Comparison of ENCODE assay signal across 29 cellular contexts in genomic region chr11:106507645-106508306, GRCh38.
"Had no signal": no experiment of that assay in that cellular context is flagged by ENCODE, and none has a peak within 500 bp of the region (broad histone marks: within the 10 kb centered on the region; RNA-seq: fewer than 3 reads in every experiment).

No MANE protein-coding gene starts in this region.

- H3K4me1 ChIP-seq: esophagus muscularis mucosa, foreskin keratinocyte, gastroesophageal sphincter, heart left ventricle, prostate gland, right atrium auricular region, stomach, thyroid gland, vagina had no signal

- H3K4me2 ChIP-seq: hepatocyte had no signal

- H3K9me3 Mint-ChIP-seq: nephron had no signal

- H3K36me3 Mint-ChIP-seq: memory B cell; mesothelial cell of epicardium; naive thymus-derived CD4-positive, alpha-beta T cell; stimulated activated effector memory CD8-positive, alpha-beta T cell treated with anti-CD3 and anti-CD28 coated beads, Interleukin-12 subunit alpha, Interleukin-12 subunit beta, amount 100 ng/mL, for 72 hours had no signal

- H3K27ac Mint-ChIP-seq: memory B cell; mesothelial cell of epicardium; naive thymus-derived CD4-positive, alpha-beta T cell; nephron; stimulated activated effector memory CD8-positive, alpha-beta T cell treated with anti-CD3 and anti-CD28 coated beads, Interleukin-12 subunit alpha, Interleukin-12 subunit beta, amount 100 ng/mL, for 72 hours had no signal

- H3K4me1 Mint-ChIP-seq: memory B cell; naive thymus-derived CD4-positive, alpha-beta T cell; stimulated activated effector memory CD8-positive, alpha-beta T cell treated with anti-CD3 and anti-CD28 coated beads, Interleukin-12 subunit alpha, Interleukin-12 subunit beta, amount 100 ng/mL, for 72 hours had no signal

- H3K9me3 ChIP-seq: esophagus muscularis mucosa, gastroesophageal sphincter, prostate gland, right atrium auricular region, sigmoid colon, stomach, thyroid gland, vagina had no signal

- H2AFZ ChIP-seq: hepatocyte had no signal

- H3K27ac ChIP-seq: coronary artery, esophagus muscularis mucosa, foreskin keratinocyte, gastroesophageal sphincter, heart left ventricle, hepatocyte, prostate gland, right atrium auricular region, sigmoid colon, stomach, thyroid gland, vagina had no signal

- H3K27me3 Mint-ChIP-seq: memory B cell; naive thymus-derived CD4-positive, alpha-beta T cell had no signal

- H3K4me3 Mint-ChIP-seq: memory B cell; mesothelial cell of epicardium; naive thymus-derived CD4-positive, alpha-beta T cell; nephron; stimulated activated effector memory CD8-positive, alpha-beta T cell treated with anti-CD3 and anti-CD28 coated beads, Interleukin-12 subunit alpha, Interleukin-12 subunit beta, amount 100 ng/mL, for 72 hours had no signal

- H3K36me3 ChIP-seq: esophagus muscularis mucosa, gastroesophageal sphincter, heart left ventricle, prostate gland, right atrium auricular region, sigmoid colon, stomach, thyroid gland, vagina had no signal

- H3K27me3 ChIP-seq: esophagus muscularis mucosa, gastroesophageal sphincter, heart left ventricle, hepatocyte, right atrium auricular region, sigmoid colon, stomach, thyroid gland, vagina had no signal

- H3K4me3 ChIP-seq: coronary artery, esophagus muscularis mucosa, gastroesophageal sphincter, heart left ventricle, hepatocyte, lung, mucosa of descending colon, prostate gland, right atrium auricular region, sigmoid colon, stomach, thyroid gland, vagina had no signal

- ATAC-seq: foreskin keratinocyte; gastroesophageal sphincter; heart left ventricle; left lobe of liver; mucosa of descending colon; naive thymus-derived CD4-positive, alpha-beta T cell; stimulated activated effector memory CD8-positive, alpha-beta T cell treated with anti-CD3 and anti-CD28 coated beads, Interleukin-12 subunit alpha, Interleukin-12 subunit beta, amount 100 ng/mL, for 72 hours had no signal

- FAIRE-seq: endothelial cell of umbilical vein, kidney had no signal

- H3K79me2 ChIP-seq: hepatocyte had no signal

- DNase-seq: dermis blood vessel endothelial cell; effector memory CD4-positive, alpha-beta T cell; foreskin keratinocyte; heart left ventricle; kidney; mucosa of descending colon; naive thymus-derived CD4-positive, alpha-beta T cell; nucleus accumbens; sigmoid colon; stimulated activated CD4-positive, alpha-beta T cell treated with anti-CD3 and anti-CD28 coated beads, Interleukin-2, amount 100 ng/mL, for 24 hours; stimulated activated CD4-positive, alpha-beta T cell treated with anti-CD3 and anti-CD28 coated beads, Interleukin-4, amount 100 ng/mL, for 24 hours; stimulated activated naive CD4-positive, alpha-beta T cell treated with Interleukin-2 at 50 U/mL for 16 hours; stomach; thyroid gland; trophoblast cell had no signal
